In genomic region chr1:159030865-159031472, GRCh38 we compare ENCODE assay signal across 22 cellular contexts. TPM values are rescaled to one million over a fixed set of nuclear protein-coding genes. Genes with fewer than 3 reads are reported as not detected.
DNase-seq lines count a peak whose midpoint lies in the region; ATAC-seq and TF ChIP-seq lines count a peak whose summit lies in the region.
"Had no signal": no experiment of that assay in that cellular context is flagged by ENCODE, and none has a peak within 500 bp of the region (broad histone marks: within the 10 kb centered on the region; RNA-seq: fewer than 3 reads in every experiment).

No MANE protein-coding gene starts in this region.

- POLR2A ChIA-PET in activated CD4-positive, alpha-beta memory T cell treated with anti-CD3 and anti-CD28 coated beads for 36 hours (lab: Charles Lee), result interaction anchor here (1.2 kb wide), 1 partner anchor 25 kb away, joined by 4 read pairs; no protein-coding TSS in a partner anchor
- POLR2A ChIA-PET in activated CD4-positive, alpha-beta memory T cell treated with anti-CD3 and anti-CD28 coated beads, Interleukin-2, amount 10 ng/mL, durations not matched to agents 7 days and 5 days (lab: Charles Lee), result interaction anchor here (1.2 to 1.9 kb wide), 3 partner anchors 15 to 23 kb away, joined by 3 to 7 read pairs (median 3); partner anchors contain the start of gene IFI16

- peak overlapping the region; percentile 69 for H3K27ac Mint-ChIP-seq in activated CD4-positive, alpha-beta memory T cell treated with anti-CD3 and anti-CD28 coated beads for 36 hours
- no peak overlapping the region for H3K27ac Mint-ChIP-seq in activated CD4-positive, alpha-beta memory T cell treated with anti-CD3 and anti-CD28 coated beads, Interleukin-2, amount 10 ng/mL, durations not matched to agents 7 days and 5 days
- peak overlapping the region; percentile 22 to 89 for H3K27ac Mint-ChIP-seq in effector memory CD8-positive, alpha-beta T cell
- H3K27ac Mint-ChIP-seq in neural progenitor cell, result no peak overlapping the region

- H2AFZ ChIP-seq in neural progenitor cell (replicated peaks) (peak overlapping the region; percentile 63), neuronal stem cell (ENCODE audit: low read length) (no peak overlapping the region)

- no peaks in the 10 kb centered on the region for H3K4me1 ChIP-seq in neural progenitor cell
- H3K4me1 ChIP-seq in neuronal stem cell (ENCODE audit: control insufficient read depth in 2 of 2, insufficient read depth in 1 of 2, low read depth in 1 of 2, low read length in 2 of 2), result peaks cover 0 to 2% of the 10 kb centered on the region in 2 donors
- H3K4me1 ChIP-seq: transverse colon had no signal

- H4K20me1 ChIP-seq in neural progenitor cell (ENCODE audit: low read depth), result no peaks in the 10 kb centered on the region

- H3K27me3 Mint-ChIP-seq in activated CD4-positive, alpha-beta memory T cell treated with anti-CD3 and anti-CD28 coated beads for 36 hours, result no peaks in the 10 kb centered on the region
- no peaks in the 10 kb centered on the region for H3K27me3 Mint-ChIP-seq in activated CD4-positive, alpha-beta memory T cell treated with anti-CD3 and anti-CD28 coated beads, Interleukin-2, amount 10 ng/mL, durations not matched to agents 7 days and 5 days
- no peaks in the 10 kb centered on the region for H3K27me3 Mint-ChIP-seq in effector memory CD8-positive, alpha-beta T cell
- no peaks in the 10 kb centered on the region for H3K27me3 Mint-ChIP-seq in neural progenitor cell (ENCODE audit: insufficient read depth, low read depth)

- H3K4ac ChIP-seq in neuronal stem cell (ENCODE audit: low read length), result no peak overlapping the region

- no peak overlapping the region for H3K14ac ChIP-seq in neuronal stem cell (ENCODE audit: low read length)

- H3K27ac ChIP-seq in neural progenitor cell (no peak overlapping the region), neuronal stem cell (replicated peaks; ENCODE audit: low read length) (no peak overlapping the region)
- H3K27ac ChIP-seq: lower lobe of right lung, transverse colon had no signal

- H3F3A ChIP-seq in neural progenitor cell (ENCODE audit: low read depth), result no peaks in the 10 kb centered on the region

- H2BK15ac ChIP-seq in neuronal stem cell (ENCODE audit: low read length), result no peak overlapping the region

- DNase-seq in activated CD4-positive, alpha-beta memory T cell treated with anti-CD3 and anti-CD28 coated beads for 36 hours, result no peak
- DNase-seq in activated CD4-positive, alpha-beta memory T cell treated with anti-CD3 and anti-CD28 coated beads, Interleukin-2, amount 10 ng/mL, durations not matched to agents 7 days and 5 days, result no peak
- peak; percentile 25 for DNase-seq in LHCN-M2 (ENCODE audit: low read depth)
- no peak for DNase-seq in effector memory CD8-positive, alpha-beta T cell
- no peak for DNase-seq in neural progenitor cell (ENCODE audit: low spot score)
- DNase-seq in neuronal stem cell (ENCODE audit: low spot score), result no peak
- DNase-seq: activated CD4-positive, alpha-beta T cell treated with anti-CD3 and anti-CD28 coated beads, Interleukin-2, amount 50 U/mL, for 4 hours; C1 segment of cervical spinal cord; central memory CD4-positive, alpha-beta T cell; effector memory CD4-positive, alpha-beta T cell; islet precursor cell; lower lobe of right lung; NCI-H1930; NCI-H510A; stimulated activated CD4-positive, alpha-beta T cell treated with anti-CD3 and anti-CD28 coated beads, Interleukin-12 subunit alpha, Interleukin-12 subunit beta, amount 100 ng/mL, for 4 hours; stimulated activated naive CD4-positive, alpha-beta T cell; transverse colon had no signal

- H2BK12ac ChIP-seq in neuronal stem cell (ENCODE audit: low read length), result no peak overlapping the region

- H3K79me2 ChIP-seq in neural progenitor cell (ENCODE audit: low read depth), result no peaks in the 10 kb centered on the region

- no peak overlapping the region for H3K18ac ChIP-seq in neuronal stem cell (ENCODE audit: low read length)

- no peak for ATAC-seq in effector memory CD8-positive, alpha-beta T cell (replicated peaks)
- no peak for ATAC-seq in GM18873 (IDR thresholded peaks at IDR 0.05; ENCODE audit: low FRiP score, unreplicated experiment)
- ATAC-seq in GM19455 (IDR thresholded peaks at IDR 0.05; ENCODE audit: unreplicated experiment), result no peak
- ATAC-seq: lower lobe of right lung had no signal

- H3K36me3 ChIP-seq in neural progenitor cell, result no peaks in the 10 kb centered on the region
- peaks cover 0 to 8% of the 10 kb centered on the region in 2 donors for H3K36me3 ChIP-seq in neuronal stem cell (replicated peaks in 1 of 2; ENCODE audit: control insufficient read depth in 2 of 2, insufficient read depth in 2 of 2, low read length in 2 of 2)

- no peaks in the 10 kb centered on the region for H3K79me1 ChIP-seq in neuronal stem cell (ENCODE audit: low read depth, low read length)

- H2BK120ac ChIP-seq in neuronal stem cell (ENCODE audit: low read depth, low read length), result no peak overlapping the region

- H3K4me1 Mint-ChIP-seq in activated CD4-positive, alpha-beta memory T cell treated with anti-CD3 and anti-CD28 coated beads for 36 hours (ENCODE audit: low read depth), result peaks cover 66% of the 10 kb centered on the region
- peaks cover 72% of the 10 kb centered on the region for H3K4me1 Mint-ChIP-seq in activated CD4-positive, alpha-beta memory T cell treated with anti-CD3 and anti-CD28 coated beads, Interleukin-2, amount 10 ng/mL, durations not matched to agents 7 days and 5 days
- H3K4me1 Mint-ChIP-seq in effector memory CD8-positive, alpha-beta T cell (ENCODE audit: low read depth in 2 of 2), result peaks cover 55 to 81% of the 10 kb centered on the region in 2 donors
- no peaks in the 10 kb centered on the region for H3K4me1 Mint-ChIP-seq in neural progenitor cell

- H3K4me3 ChIP-seq in neural progenitor cell (no peak overlapping the region), neuronal stem cell (ENCODE audit: low read length in 2 of 2) (peak overlapping the region in 1 of 2 donors; percentile 56)
- H3K4me3 ChIP-seq: lower lobe of right lung, transverse colon had no signal

- no peak overlapping the region for H3K23ac ChIP-seq in neuronal stem cell (ENCODE audit: low read depth, low read length, poor library complexity)

- H3K9me3 ChIP-seq in neural progenitor cell (ENCODE audit: low read depth), result no peaks in the 10 kb centered on the region
- H3K9me3 ChIP-seq in neuronal stem cell (replicated peaks in 1 of 2; ENCODE audit: control insufficient read depth in 2 of 2, insufficient read depth in 1 of 2, low read depth in 1 of 2, low read length in 2 of 2), result peaks cover 3 to 6% of the 10 kb centered on the region in 2 donors
- H3K9me3 ChIP-seq: lower lobe of right lung, transverse colon had no signal

- H2AK5ac ChIP-seq in neuronal stem cell (ENCODE audit: low read depth, low read length), result no peak overlapping the region

- CTCF ChIA-PET in activated CD4-positive, alpha-beta memory T cell treated with anti-CD3 and anti-CD28 coated beads for 36 hours (lab: Charles Lee), result interaction anchor here (0.9 to 1.0 kb wide), 2 partner anchors 58 to 827 kb away, joined by 3 to 4 read pairs; no protein-coding TSS in a partner anchor
- CTCF ChIA-PET in activated CD4-positive, alpha-beta memory T cell treated with anti-CD3 and anti-CD28 coated beads, Interleukin-2, amount 10 ng/mL, durations not matched to agents 7 days and 5 days (lab: Charles Lee), result interaction anchor here (0.8 kb wide), 1 partner anchor 9 kb away, joined by 3 read pairs; no protein-coding TSS in a partner anchor

- H3K9me3 Mint-ChIP-seq in activated CD4-positive, alpha-beta memory T cell treated with anti-CD3 and anti-CD28 coated beads for 36 hours, result peaks cover 2% of the 10 kb centered on the region
- no peaks in the 10 kb centered on the region for H3K9me3 Mint-ChIP-seq in activated CD4-positive, alpha-beta memory T cell treated with anti-CD3 and anti-CD28 coated beads, Interleukin-2, amount 10 ng/mL, durations not matched to agents 7 days and 5 days
- H3K9me3 Mint-ChIP-seq in effector memory CD8-positive, alpha-beta T cell, result no peaks in the 10 kb centered on the region
- H3K9me3 Mint-ChIP-seq in neural progenitor cell, result peaks cover 16% of the 10 kb centered on the region

- H3K4me2 ChIP-seq in neural progenitor cell (no peak overlapping the region), neuronal stem cell (ENCODE audit: insufficient read depth, low read length, poor library complexity, severe bottlenecking) (no peak overlapping the region)

- H3K27me3 ChIP-seq in neural progenitor cell, result no peaks in the 10 kb centered on the region
- no peaks in the 10 kb centered on the region for H3K27me3 ChIP-seq in neuronal stem cell (ENCODE audit: control insufficient read depth in 3 of 3, insufficient read depth in 3 of 3, low read depth in 1 of 3, low read length in 3 of 3)
- H3K27me3 ChIP-seq: transverse colon had no signal

- no peak overlapping the region for H4K91ac ChIP-seq in neuronal stem cell (ENCODE audit: low read depth, low read length, poor library complexity)

- H3K36me3 Mint-ChIP-seq in activated CD4-positive, alpha-beta memory T cell treated with anti-CD3 and anti-CD28 coated beads for 36 hours, result peaks cover 88% of the 10 kb centered on the region
- H3K36me3 Mint-ChIP-seq in activated CD4-positive, alpha-beta memory T cell treated with anti-CD3 and anti-CD28 coated beads, Interleukin-2, amount 10 ng/mL, durations not matched to agents 7 days and 5 days (ENCODE audit: low read depth), result peaks cover 95% of the 10 kb centered on the region
- H3K36me3 Mint-ChIP-seq in effector memory CD8-positive, alpha-beta T cell (ENCODE audit: insufficient read depth), result peaks cover 89% of the 10 kb centered on the region
- H3K36me3 Mint-ChIP-seq in neural progenitor cell, result no peaks in the 10 kb centered on the region

- no CpG with 5 or more reads among the region's 3 CpGs for WGBS in neuronal stem cell (ENCODE audit: extremely low coverage in 2 of 2, insufficient read length in 2 of 2, insufficient replicate concordance in 1 of 2), 2 donors

- H4K8ac ChIP-seq in neuronal stem cell (ENCODE audit: low read depth, low read length), result no peak overlapping the region

- intact Hi-C loops in activated CD4-positive, alpha-beta memory T cell treated with anti-CD3 and anti-CD28 coated beads for 36 hours (cut with micrococcal nuclease), result no loop called here

- no peak overlapping the region for H2BK5ac ChIP-seq in neuronal stem cell (ENCODE audit: low read length)

- H3K9ac ChIP-seq in neural progenitor cell (no peak overlapping the region), neuronal stem cell (ENCODE audit: low read depth, low read length, poor library complexity) (no peak overlapping the region)

- TF ChIP-seq CTCF in neural progenitor cell (IDR thresholded peaks at IDR 0.05), result no peak

- no peak overlapping the region for H3K4me3 Mint-ChIP-seq in activated CD4-positive, alpha-beta memory T cell treated with anti-CD3 and anti-CD28 coated beads for 36 hours
- no peak overlapping the region for H3K4me3 Mint-ChIP-seq in activated CD4-positive, alpha-beta memory T cell treated with anti-CD3 and anti-CD28 coated beads, Interleukin-2, amount 10 ng/mL, durations not matched to agents 7 days and 5 days
- peak overlapping the region; percentile 42 to 50 for H3K4me3 Mint-ChIP-seq in effector memory CD8-positive, alpha-beta T cell
- no peak overlapping the region for H3K4me3 Mint-ChIP-seq in neural progenitor cell

RNA-seq across cellular contexts. Expression of gene IFI16, which starts 21.3 kb away (rescaled TPM):
- 100 to 1,000 TPM; 215 to 220 TPM for total RNA-seq in activated CD4-positive, alpha-beta memory T cell treated with anti-CD3 and anti-CD28 coated beads for 36 hours
- 100 to 1,000 TPM; 394 to 395 TPM for total RNA-seq in activated CD4-positive, alpha-beta memory T cell treated with anti-CD3 and anti-CD28 coated beads, Interleukin-2, amount 10 ng/mL, durations not matched to agents 7 days and 5 days
- total RNA-seq in LHCN-M2 (2014; rRNA removed), result 62.2 and 106 TPM in 2 replicates
- polyA plus RNA-seq in LHCN-M2 (2012), result 54.6 TPM
- total RNA-seq in neural progenitor cell (ENCODE audit: low replicate concordance), result 4.0 and 5.4 TPM in 2 replicates
- 7.6 TPM for polyA plus RNA-seq in neuronal stem cell (2013, experiment 1 of 2)
- 8.2 TPM for polyA plus RNA-seq in neuronal stem cell (2013, experiment 2 of 2)
- polyA plus RNA-seq: neural cell had no signal

RNA-seq across cellular contexts. Expression of gene AIM2, which starts 45.6 kb away (rescaled TPM):
- total RNA-seq in activated CD4-positive, alpha-beta memory T cell treated with anti-CD3 and anti-CD28 coated beads for 36 hours, result 100 to 1,000 TPM; 216 to 224 TPM
- total RNA-seq in activated CD4-positive, alpha-beta memory T cell treated with anti-CD3 and anti-CD28 coated beads, Interleukin-2, amount 10 ng/mL, durations not matched to agents 7 days and 5 days, result 10 to 100 TPM; 28.1 to 28.2 TPM
- total RNA-seq in LHCN-M2 (2014; rRNA removed) (0.71 TPM in 1 of 2 replicates, not detected in the other), neural progenitor cell (ENCODE audit: low replicate concordance) (2.9 and 3.4 TPM in 2 replicates)
- polyA plus RNA-seq in LHCN-M2 (2012), result not detected
- 2.2 TPM for polyA plus RNA-seq in neuronal stem cell (2013, experiment 1 of 2)
- 2.1 TPM for polyA plus RNA-seq in neuronal stem cell (2013, experiment 2 of 2)
- total RNA-seq: A172, renal cortical epithelial cell had no signal

Comparison
In these comparisons a context has a peak if more than half of its experiments do, and no peak if none do; other contexts are left out.
1. H3K27ac Mint-ChIP-seq: peak in activated CD4-positive, alpha-beta memory T cell treated with anti-CD3 and anti-CD28 coated beads for 36 hours (single experiment) and effector memory CD8-positive, alpha-beta T cell (2 of 2); none in activated CD4-positive, alpha-beta memory T cell treated with anti-CD3 and anti-CD28 coated beads, Interleukin-2, amount 10 ng/mL, durations not matched to agents 7 days and 5 days (single experiment) and neural progenitor cell (single experiment).
2. RNA of gene AIM2, which starts 45.6 kb away (total RNA-seq): 216 to 224 TPM in activated CD4-positive, alpha-beta memory T cell treated with anti-CD3 and anti-CD28 coated beads for 36 hours; 28.1 to 28.2 TPM in activated CD4-positive, alpha-beta memory T cell treated with anti-CD3 and anti-CD28 coated beads, Interleukin-2, amount 10 ng/mL, durations not matched to agents 7 days and 5 days, 2.9 to 3.4 TPM in neural progenitor cell and 0.71 TPM in LHCN-M2; every median in the first group is over 4 times any median in the second.
3. H3K4me3 Mint-ChIP-seq: peak in effector memory CD8-positive, alpha-beta T cell (2 of 2); none in activated CD4-positive, alpha-beta memory T cell treated with anti-CD3 and anti-CD28 coated beads for 36 hours (single experiment), activated CD4-positive, alpha-beta memory T cell treated with anti-CD3 and anti-CD28 coated beads, Interleukin-2, amount 10 ng/mL, durations not matched to agents 7 days and 5 days (single experiment) and neural progenitor cell (single experiment).